18 cellular contexts compared by ENCODE assay signal in the genomic region with DNA sequence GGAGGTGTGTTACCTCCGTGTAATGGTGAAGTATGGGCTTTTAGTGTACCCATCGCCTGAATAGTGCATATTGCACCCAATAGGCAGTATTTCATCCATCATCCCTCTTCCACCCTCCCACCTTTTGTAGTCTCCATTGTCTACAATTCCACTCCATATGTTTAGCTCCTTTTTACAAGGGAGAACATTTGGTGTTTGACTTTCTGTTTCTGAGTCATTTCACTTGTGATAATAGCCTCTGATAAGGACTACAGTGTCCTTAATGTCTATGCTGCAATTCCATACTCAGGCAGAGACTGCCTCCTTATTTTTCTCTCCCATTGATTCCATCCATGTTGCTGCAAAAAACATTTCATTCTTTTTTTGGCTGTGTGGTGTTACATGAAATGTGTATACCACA. TPM values are rescaled to one million over a fixed set of nuclear protein-coding genes. Genes with fewer than 3 reads are reported as not detected.
DNase-seq lines count a peak whose midpoint lies in the region; ATAC-seq, FAIRE-seq and TF ChIP-seq lines count a peak whose summit lies in the region.
"Had no signal": no experiment of that assay in that cellular context is flagged by ENCODE, and none has a peak within 500 bp of the region (broad histone marks: within the 10 kb centered on the region; RNA-seq: fewer than 3 reads in every experiment).

No MANE protein-coding gene starts in this region.

- no peak for TF ChIP-seq RAD21 in K562 (CRISPR knock-in tag; conservative IDR thresholded peaks at IDR 0.05 in 1 of 2, IDR thresholded peaks at IDR 0.05 in 1 of 2)

- FAIRE-seq in K562 (lab: Jason Lieb, UNC): no peak
- FAIRE-seq: A549, G401.6, GM12892, GM19239 had no signal

- CTCF ChIA-PET in K562 (lab: Yijun Ruan, JAX; ENCODE audit: low intra/inter-chr PET ratio): no interaction called here

- no peak for TF ChIP-seq POLR2A in K562 (conservative IDR thresholded peaks at IDR 0.05)

- H2AFZ ChIP-seq in K562 (ENCODE audit: low read depth, low read length): no peak overlapping the region

- H3K9me3 ChIP-seq in K562 (replicated peaks; ENCODE audit: control insufficient read depth, insufficient read depth, low read depth, low read length): no peaks in the 10 kb centered on the region
- H3K9me3 ChIP-seq: A549, BE2C had no signal

- no peak overlapping the region for H3K4me2 ChIP-seq in K562 (ENCODE audit: insufficient read depth, low read length)
- H3K4me2 ChIP-seq: A549 had no signal

- no peak overlapping the region for H3K27ac ChIP-seq in K562 (ENCODE audit: extremely low read depth, low read depth, low read length)
- H3K27ac ChIP-seq: A549, C4-2B, HL-60 had no signal

- H3K4me1 ChIP-seq in K562 (replicated peaks in 1 of 2; ENCODE audit: control insufficient read depth in 2 of 2, insufficient read depth in 2 of 2, low read length in 2 of 2): no peaks in the 10 kb centered on the region
- H3K4me1 ChIP-seq: A549, BE2C had no signal

- no peaks in the 10 kb centered on the region for H4K20me1 ChIP-seq in K562 (replicated peaks; ENCODE audit: control insufficient read depth, insufficient read depth, low read length)

- ATAC-seq in K562: no peak
- no peak for ATAC-seq in GM21447 (IDR thresholded peaks at IDR 0.05; ENCODE audit: unreplicated experiment)
- ATAC-seq: A549 had no signal

- peak; percentile 36 for DNase-seq in DMS153 (lab: John Stamatoyannopoulos, UW)
- DNase-seq in DMS153 treated with DMSO at 0.1 percent for 48 hours (lab: John Stamatoyannopoulos, UW; ENCODE audit: unreplicated experiment): peak; percentile 6
- DNase-seq in NCI-H345 (lab: John Stamatoyannopoulos, UW): peak; percentile 9
- no peak for DNase-seq in K562 (ENCODE audit: extremely low read depth in 1 of 4, low spot score in 3 of 4)
- DNase-seq in NCI-H2227 treated with DMSO at 0.1 percent for 48 hours (lab: John Stamatoyannopoulos, UW): no peak
- DNase-seq: BE2C; CD4-positive, alpha-beta memory T cell; DMS79 treated with DMSO at 0.1 percent for 48 hours; EL; HCEC 1CT; KBM-7 had no signal

- in situ Hi-C loops in K562 (cut with MboI): no loop called here

- H3K9me1 ChIP-seq in K562 (ENCODE audit: control insufficient read depth, insufficient read depth, low read length): no peaks in the 10 kb centered on the region

- TF ChIP-seq CTCF in K562 (IDR thresholded peaks at IDR 0.05 in 2 of 3, conservative IDR thresholded peaks at IDR 0.05 in 1 of 3; ENCODE audit: insufficient read depth in 2 of 3, low read depth in 1 of 3, low read length in 3 of 3): no peak

- no peaks in the 10 kb centered on the region for H3K79me2 ChIP-seq in K562 (ENCODE audit: control insufficient read depth, insufficient read depth, low read length)

- BruUV-seq in K562 (replicated peaks; lab: Mats Ljungman, UMichigan): no TSS peak

- peaks cover 6 to 14% of the 10 kb centered on the region in 2 experiments for H3K27me3 ChIP-seq in K562 (ENCODE audit: control insufficient read depth in 2 of 2, insufficient read depth in 2 of 2, low read length in 2 of 2)

- TF ChIP-seq EP300 in K562 (IDR thresholded peaks at IDR 0.05; ENCODE audit: low read length): no peak

- 0% methylated on average over 2 of the region's 2 CpGs for WGBS in K562 (ENCODE audit: insufficient coverage, low coverage, missing lambda C conversion rate)

- H3K9ac ChIP-seq in K562 (ENCODE audit: insufficient read depth in 1 of 2, low read depth in 2 of 2, low read length in 2 of 2): no peak overlapping the region

- intact Hi-C loops in K562 (cut with micrococcal nuclease): no loop called here

- no peaks in the 10 kb centered on the region for H3K36me3 ChIP-seq in K562 (ENCODE audit: control insufficient read depth, insufficient read depth, low read length)
- H3K36me3 ChIP-seq: BE2C had no signal

- POLR2A ChIA-PET in K562 (lab: Yijun Ruan, JAX): no interaction called here

- no peak overlapping the region for H3K4me3 ChIP-seq in K562
- H3K4me3 ChIP-seq: A549 had no signal

TF ChIP-seq in K562, 482 proteins besides CTCF, POLR2A, EP300 and RAD21:
- TF ChIP-seq FOSL1 (tag; conservative IDR thresholded peaks at IDR 0.05) (peak; percentile 66), ZNF23 (CRISPR knock-in tag; IDR thresholded peaks at IDR 0.05) (no peak)

RNA-seq across cellular contexts. Expression of gene OVGP1, which starts 48.7 kb away (rescaled TPM):
- total RNA-seq in K562 (2011; cell fraction: chromatin; rRNA removed; ENCODE audit: low replicate concordance): 2.1 and 4.5 TPM in 2 replicates
- 1.3 and 1.5 TPM in 2 replicates for total RNA-seq in K562 (2011; cell fraction: nucleolus; rRNA removed)
- total RNA-seq in K562 (2011; cell fraction: nucleoplasm; rRNA removed): 0.81 and 1.2 TPM in 2 replicates
- total RNA-seq in K562 (2014; rRNA removed) (0.12 and 0.27 TPM in 2 replicates), K562 (2014; rRNA removed; fragmentation: Illumina TruSeq; extraction: Trizol) (0.15 and 0.54 TPM in 2 replicates), K562 (2015; rRNA removed; fragmentation: Illumina TruSeq; extraction: Trizol) (0.08 and 0.11 TPM in 2 replicates), K562 (2021) (0.22 and 0.25 TPM in 2 replicates)
- polyA plus RNA-seq in K562 (2011; rRNA removed) (0.22 and 1.7 TPM in 2 replicates), K562 (2014; fragmentation: Illumina TruSeq; extraction: Trizol) (0.34 and 0.39 TPM in 2 replicates), K562 (2014; fragmentation: Nextera tagmentation; extraction: Ambion mirVana) (under 1 TPM; 0.10 to 0.17 TPM), K562 (2014; rRNA removed) (0.30 and 0.34 TPM in 2 replicates)
- 0.10 and 0.83 TPM in 2 replicates for polyA plus RNA-seq in K562 (2011; cell fraction: cytosol; rRNA removed)
- 3.2 and 11.8 TPM in 2 replicates for polyA plus RNA-seq in K562 (2011; cell fraction: nucleus; rRNA removed)
- 0.22 and 1.4 TPM in 2 replicates for polyA plus RNA-seq in K562 (2012)
- 1.0 TPM in 1 of 2 replicates, not detected in the other for polyA minus RNA-seq in K562 (2011; rRNA and poly(A)+ RNA removed)
- polyA minus RNA-seq in K562 (2011; cell fraction: cytosol; rRNA and poly(A)+ RNA removed): not detected in 2 replicates
- polyA minus RNA-seq in K562 (2011; cell fraction: nucleus; rRNA and poly(A)+ RNA removed): 0.40 and 3.2 TPM in 2 replicates

Comparison
In these comparisons a context has a peak if more than half of its experiments do, and no peak if none do; other contexts are left out.
1. DNase-seq: peak in DMS153 (single experiment), DMS153 treated with DMSO at 0.1 percent for 48 hours (single experiment) and NCI-H345 (single experiment); none in K562 (0 of 4) and NCI-H2227 treated with DMSO at 0.1 percent for 48 hours (single experiment).